ENCODE assay signal across 8 cellular contexts in genomic region chr5:1594336-1595106, GRCh38.
DNase-seq lines count a peak whose midpoint lies in the region; ATAC-seq and TF ChIP-seq lines count a peak whose summit lies in the region.

No MANE protein-coding gene starts in this region.

- peak overlapping the region; percentile 67 for H3K4me3 Mint-ChIP-seq in activated CD4-positive, alpha-beta T cell treated with anti-CD3 and anti-CD28 coated beads for 36 hours

- peaks cover 8% of the 10 kb centered on the region for H3F3A ChIP-seq in GM23248 (ENCODE audit: insufficient read depth)

- no peaks in the 10 kb centered on the region for H3K27me3 ChIP-seq in GM23248 (replicated peaks; ENCODE audit: insufficient read depth)

- H3K4me1 Mint-ChIP-seq in activated CD4-positive, alpha-beta T cell treated with anti-CD3 and anti-CD28 coated beads for 36 hours, result peaks cover 13% of the 10 kb centered on the region

- H3K36me3 Mint-ChIP-seq in activated CD4-positive, alpha-beta T cell treated with anti-CD3 and anti-CD28 coated beads for 36 hours (ENCODE audit: low read depth), result peaks cover 6% of the 10 kb centered on the region

- H3K79me2 ChIP-seq in GM23248 (ENCODE audit: insufficient read depth), result no peaks in the 10 kb centered on the region

- no peaks in the 10 kb centered on the region for H4K20me1 ChIP-seq in GM23248 (ENCODE audit: insufficient read depth)

- WGBS in GM23248 (ENCODE audit: low coverage in 1 of 2, low lambda C conversion rate in 2 of 2, missing lambda C conversion rate in 2 of 2), 2 experiments, result 53 to 70% methylated on average over 44 to 60 of the region's 82 CpGs
- 26 to 61% methylated on average over 46 to 49 of the region's 82 CpGs for WGBS in lower leg skin, 2 donors

- H3K9me3 ChIP-seq in GM23248 (ENCODE audit: low read depth), result no peaks in the 10 kb centered on the region

- H3K36me3 ChIP-seq in GM23248 (ENCODE audit: low read depth), result no peaks in the 10 kb centered on the region

- peaks cover 1% of the 10 kb centered on the region; the same call in 1 of the 2 replicates for H3K4me1 ChIP-seq in GM23248 (ENCODE audit: insufficient read depth)

- peak overlapping the region; percentile 74 for H2AFZ ChIP-seq in GM23248

- CTCF ChIA-PET in activated CD4-positive, alpha-beta T cell treated with anti-CD3 and anti-CD28 coated beads for 36 hours (lab: Charles Lee), result interaction anchor here (0.9 to 1.6 kb wide), 2 partner anchors 13 to 50 kb away, joined by 3 to 6 read pairs; no protein-coding TSS in a partner anchor

- H3K27ac Mint-ChIP-seq in activated CD4-positive, alpha-beta T cell treated with anti-CD3 and anti-CD28 coated beads for 36 hours, result peak overlapping the region; percentile 31

- in situ Hi-C loops in GM23248 (cut with MboI), result no loop called here

- no peak for TF ChIP-seq POLR2A in lower leg skin (IDR thresholded peaks at IDR 0.05)

- DNase-seq in GM04504 (ENCODE audit: low read depth) (peak; percentile 14), GM23248 (peak; percentile 44), NCI-H1092 treated with DMSO at 0.1 percent for 48 hours (lab: John Stamatoyannopoulos, UW) (peak; percentile 42), dermis microvascular lymphatic vessel endothelial cell (ENCODE audit: low read depth in 2 of 2) (peak; percentile 55 to 73), lower leg skin (ENCODE audit: low spot score in 2 of 2) (peak; percentile 26 to 90), NOMO-1 (lab: John Stamatoyannopoulos, UW; ENCODE audit: unreplicated experiment in 2 of 2) (no peak)
- peak; percentile 84 for DNase-seq in activated CD4-positive, alpha-beta T cell treated with anti-CD3 and anti-CD28 coated beads for 36 hours
- peak; percentile 41 to 72 for DNase-seq in stimulated activated CD4-positive, alpha-beta T cell treated with anti-CD3 and anti-CD28 coated beads, Interleukin-4, amount 100 ng/mL, for 48 hours (ENCODE audit: low read depth in 2 of 2)

- H3K27ac ChIP-seq in GM23248, result no peak overlapping the region

- peak; percentile 89 for ATAC-seq in activated CD4-positive, alpha-beta T cell treated with anti-CD3 and anti-CD28 coated beads for 36 hours

- no peaks in the 10 kb centered on the region for H3K9me3 Mint-ChIP-seq in activated CD4-positive, alpha-beta T cell treated with anti-CD3 and anti-CD28 coated beads for 36 hours (ENCODE audit: low read depth)

- no peaks in the 10 kb centered on the region for H3K9me2 ChIP-seq in GM23248 (ENCODE audit: insufficient read depth)

- H3K4me2 ChIP-seq in GM23248 (ENCODE audit: unreplicated experiment), result peak overlapping the region; percentile 43

- POLR2A ChIA-PET in activated CD4-positive, alpha-beta T cell treated with anti-CD3 and anti-CD28 coated beads for 36 hours (lab: Charles Lee), result no interaction called here

- no peaks in the 10 kb centered on the region for H3K27me3 Mint-ChIP-seq in activated CD4-positive, alpha-beta T cell treated with anti-CD3 and anti-CD28 coated beads for 36 hours

- peak overlapping the region; percentile 28; the same call in 1 of the 2 replicates for H3K9ac ChIP-seq in GM23248

- intact Hi-C loops in activated CD4-positive, alpha-beta T cell treated with anti-CD3 and anti-CD28 coated beads for 36 hours (cut with DNase I, micrococcal nuclease), result loop anchor here (1.0 to 5.0 kb wide), 5 partner anchors 47 to 1357 kb away; partner anchors contain the start of gene LPCAT1 (in 1 of the 2)
- intact Hi-C loops in lower leg skin (cut with DNase I; ENCODE audit: low total_unique reads), result no loop called here

- no peak for TF ChIP-seq CTCF in lower leg skin (IDR thresholded peaks at IDR 0.05)

- peak overlapping the region; percentile 68 for H3K4me3 ChIP-seq in GM23248
- H3K4me3 ChIP-seq in lower leg skin (ENCODE audit: low read depth, poor library complexity, severe bottlenecking), result peak overlapping the region; percentile 36

Comparison
In these comparisons a context has a peak if more than half of its experiments do, and no peak if none do; other contexts are left out.
1. DNase-seq: peak in GM04504 (single experiment), GM23248 (single experiment), NCI-H1092 treated with DMSO at 0.1 percent for 48 hours (single experiment), activated CD4-positive, alpha-beta T cell treated with anti-CD3 and anti-CD28 coated beads for 36 hours (single experiment), dermis microvascular lymphatic vessel endothelial cell (2 of 2), lower leg skin (2 of 2) and stimulated activated CD4-positive, alpha-beta T cell treated with anti-CD3 and anti-CD28 coated beads, Interleukin-4, amount 100 ng/mL, for 48 hours (2 of 2); none in NOMO-1 (0 of 2).